Comparison of ENCODE assay signal across 15 cellular contexts in genomic region chr9:131607591-131607990, GRCh38.
DNase-seq lines count a peak whose midpoint lies in the region; ATAC-seq and TF ChIP-seq lines count a peak whose summit lies in the region.
"Had no signal": no experiment of that assay in that cellular context is flagged by ENCODE, and none has a peak within 500 bp of the region (broad histone marks: within the 10 kb centered on the region; RNA-seq: fewer than 3 reads in every experiment).

No MANE protein-coding gene starts in this region.

- no peaks in the 10 kb centered on the region for H3K9me3 ChIP-seq in HCT116 (ENCODE audit: control insufficient read depth in 1 of 2, insufficient read depth in 1 of 2, low read depth in 1 of 2, low read length in 2 of 2)
- H3K9me3 ChIP-seq in adipocyte (ENCODE audit: control insufficient read depth, low read length) = no peaks in the 10 kb centered on the region
- H3K9me3 ChIP-seq in iPS-20b (ENCODE audit: insufficient read depth, low read depth, low read length) = no peaks in the 10 kb centered on the region
- no peaks in the 10 kb centered on the region for H3K9me3 ChIP-seq in skeletal muscle tissue (ENCODE audit: control insufficient read depth in 3 of 3, low read length in 3 of 3)
- H3K9me3 ChIP-seq: esophagus squamous epithelium had no signal

- TF ChIP-seq RAD21 in HCT116 (IDR thresholded peaks at IDR 0.05; ENCODE audit: low read depth) = no peak

- TF ChIP-seq POLR2A in HCT116 (IDR thresholded peaks at IDR 0.05; ENCODE audit: borderline replicate concordance, extremely low read depth, insufficient read depth, insufficient read length) = no peak

- peak overlapping the region; percentile 77 for H3K4me2 ChIP-seq in HCT116 (ENCODE audit: low read length)

- POLR2A ChIA-PET in HCT116 (lab: Charles Lee) = no interaction called here

- RAD21 ChIA-PET in HCT116 (lab: Charles Lee; ENCODE audit: low non-redundant PET in 1 of 2, low total read pairs in 2 of 2, uncharacterized antibody in 2 of 2, unreplicated experiment in 2 of 2) = no interaction called here

- intact Hi-C loops in HCT116 (cut with micrococcal nuclease) = no loop called here

- DNase-seq in HCT116 (ENCODE audit: low read depth, low spot score) (no peak), adipocyte (ENCODE audit: low read depth) (no peak), RPMI8226 (no peak), AML-193 (lab: John Stamatoyannopoulos, UW) (no peak)
- no peak for DNase-seq in stimulated activated CD8-positive, alpha-beta memory T cell treated with anti-CD3 and anti-CD28 coated beads, Interleukin-4, amount 100 ng/mL, for 48 hours
- DNase-seq: CD4-positive, alpha-beta T cell; esophagus squamous epithelium; naive thymus-derived CD8-positive, alpha-beta T cell; NCI-H146; SIG-M5 had no signal

- H4K20me1 ChIP-seq in HCT116 (ENCODE audit: insufficient read depth) = no peaks in the 10 kb centered on the region

- CTCF ChIA-PET in HCT116 (lab: Charles Lee) = no interaction called here

- no peak overlapping the region for H3K27ac ChIP-seq in HCT116 (ENCODE audit: low read depth, low read length)
- H3K27ac ChIP-seq in iPS-20b (ENCODE audit: low read length) = peak overlapping the region; percentile 81
- peak overlapping the region; percentile 91 for H3K27ac ChIP-seq in skeletal muscle tissue (ENCODE audit: low read depth, low read length)

- H3K79me2 ChIP-seq in HCT116 (ENCODE audit: insufficient read depth, low read length) = no peaks in the 10 kb centered on the region

- BruUV-seq in HCT116 (replicated peaks; lab: Mats Ljungman, UMichigan) = no TSS peak

- no peaks in the 10 kb centered on the region; a peak in 2 of 4 replicates for H3K36me3 ChIP-seq in HCT116 (ENCODE audit: control insufficient read depth in 1 of 2, insufficient read depth in 2 of 2, low read length in 2 of 2)
- H3K36me3 ChIP-seq in adipocyte (ENCODE audit: control insufficient read depth, insufficient read depth, low read length, severe bottlenecking) = peaks cover 36% of the 10 kb centered on the region
- peaks cover 14% of the 10 kb centered on the region; the same call in 1 of the 2 replicates for H3K36me3 ChIP-seq in iPS-20b (ENCODE audit: insufficient read depth, low read depth, low read length)
- peaks cover 36 to 42% (median 36%) of the 10 kb centered on the region in 3 donors for H3K36me3 ChIP-seq in skeletal muscle tissue (ENCODE audit: control insufficient read depth in 3 of 3, insufficient read depth in 3 of 3, low read length in 3 of 3)

- H3K9me2 ChIP-seq in HCT116 (ENCODE audit: insufficient read depth) = no peaks in the 10 kb centered on the region

- H3K4me1 ChIP-seq in HCT116 (ENCODE audit: control insufficient read depth in 1 of 2, insufficient read depth in 2 of 2, low read length in 2 of 2) = peaks cover 22 to 23% of the 10 kb centered on the region in 2 experiments
- peaks cover 35% of the 10 kb centered on the region for H3K4me1 ChIP-seq in adipocyte (ENCODE audit: control insufficient read depth, insufficient read depth, low read length)
- H3K4me1 ChIP-seq in iPS-20b (ENCODE audit: insufficient read depth, low read length) = peaks cover 26% of the 10 kb centered on the region
- peaks cover 36 to 59% (median 46%) of the 10 kb centered on the region in 3 donors for H3K4me1 ChIP-seq in skeletal muscle tissue (ENCODE audit: control insufficient read depth in 3 of 3, insufficient read depth in 3 of 3, low read length in 3 of 3)

- no peaks in the 10 kb centered on the region for H3K27me3 ChIP-seq in HCT116 (ENCODE audit: insufficient read depth, low read length)
- H3K27me3 ChIP-seq in adipocyte (replicated peaks; ENCODE audit: control insufficient read depth, insufficient read depth, low read length) = no peaks in the 10 kb centered on the region
- no peaks in the 10 kb centered on the region for H3K27me3 ChIP-seq in iPS-20b (ENCODE audit: insufficient read depth, low read length)
- H3K27me3 ChIP-seq in skeletal muscle tissue (ENCODE audit: control insufficient read depth in 3 of 3, insufficient read depth in 3 of 3, low read length in 3 of 3) = no peaks in the 10 kb centered on the region
- H3K27me3 ChIP-seq: esophagus squamous epithelium had no signal

- H3K4me3 ChIP-seq in HCT116 (replicated peaks in 1 of 2; ENCODE audit: low read depth in 1 of 2, low read length in 2 of 2) = no peak overlapping the region
- H3K4me3 ChIP-seq in adipocyte (ENCODE audit: low read length) = no peak overlapping the region
- no peak overlapping the region for H3K4me3 ChIP-seq in iPS-20b (ENCODE audit: low read length)
- H3K4me3 ChIP-seq in skeletal muscle tissue (ENCODE audit: low read length in 3 of 3) = peak overlapping the region in 2 of 3 donors; percentile 51 to 63
- H3K4me3 ChIP-seq: K562 had no signal

- no peak overlapping the region for H2AFZ ChIP-seq in HCT116 (ENCODE audit: low read depth, low read length, poor library complexity, severe bottlenecking)

- ATAC-seq in HCT116 (no peak), GM21390 (IDR thresholded peaks at IDR 0.05; ENCODE audit: unreplicated experiment) (no peak)
- ATAC-seq: activated CD4-positive, CD25-positive, alpha-beta regulatory T cell treated with anti-CD3 and anti-CD28 coated beads, Interleukin-2, amount 50 U/mL, for 24 hours; K562; naive thymus-derived CD8-positive, alpha-beta T cell had no signal

- TF ChIP-seq CTCF in HCT116 (IDR thresholded peaks at IDR 0.05 in 2 of 3, conservative IDR thresholded peaks at IDR 0.05 in 1 of 3; ENCODE audit: borderline replicate concordance in 1 of 3, insufficient read depth in 1 of 3, low read depth in 2 of 3, low read length in 2 of 3) = 0 out of 6 replicates have a peak, but pooled peaks of 1 of the 3 experiments have one; percentile 3

- peak overlapping the region; percentile 51; the same call in 1 of the 2 replicates for H3K9ac ChIP-seq in HCT116 (ENCODE audit: low read length)
- H3K9ac ChIP-seq in adipocyte (ENCODE audit: low read length) = peak overlapping the region; percentile 76
- H3K9ac ChIP-seq in iPS-20b (ENCODE audit: low read depth, low read length) = peak overlapping the region; percentile 78; the same call in 1 of the 2 replicates
- H3K9ac ChIP-seq in skeletal muscle tissue (ENCODE audit: low read depth in 1 of 3, low read length in 3 of 3) = peak overlapping the region; percentile 71 to 87 (median 75)

TF ChIP-seq in HCT116, 20 proteins besides CTCF, POLR2A, EP300 and RAD21:
- TF ChIP-seq REST (IDR thresholded peaks at IDR 0.05; ENCODE audit: low read depth) = no peak
- TF ChIP-seq POLR2AphosphoS5 (IDR thresholded peaks at IDR 0.05; ENCODE audit: low read depth, low read length) = no peak
- no peak for TF ChIP-seq CBX3 (IDR thresholded peaks at IDR 0.05; ENCODE audit: low read depth)
- no peak for TF ChIP-seq ATF3 (IDR thresholded peaks at IDR 0.05)
- TF ChIP-seq JUND (IDR thresholded peaks at IDR 0.05) = no peak
- TF ChIP-seq SIN3A (IDR thresholded peaks at IDR 0.05; ENCODE audit: low read depth) = no peak
- no peak for TF ChIP-seq YY1 (IDR thresholded peaks at IDR 0.05; ENCODE audit: extremely low read depth, insufficient replicate concordance, low read depth, low read length)
- TF ChIP-seq EZH2 (IDR thresholded peaks at IDR 0.05) = no peak
- no peak for TF ChIP-seq SRF (IDR thresholded peaks at IDR 0.05; ENCODE audit: low read depth)
- TF ChIP-seq FOSL1 (IDR thresholded peaks at IDR 0.05; ENCODE audit: low read depth) = no peak
- no peak for TF ChIP-seq ELF1 (IDR thresholded peaks at IDR 0.05; ENCODE audit: borderline replicate concordance, low read depth)
- no peak for TF ChIP-seq TCF7L2 (IDR thresholded peaks at IDR 0.05; ENCODE audit: borderline replicate concordance, extremely low read depth, insufficient read depth, insufficient read length)
- TF ChIP-seq, protein P1, sequence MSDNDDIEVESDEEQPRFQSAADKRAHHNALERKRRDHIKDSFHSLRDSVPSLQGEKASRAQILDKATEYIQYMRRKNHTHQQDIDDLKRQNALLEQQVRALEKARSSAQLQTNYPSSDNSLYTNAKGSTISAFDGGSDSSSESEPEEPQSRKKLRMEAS (IDR thresholded peaks at IDR 0.05) = no peak
TF ChIP-seq in HCT116: peak in this region for 0.

Comparison
In these comparisons a context has a peak if more than half of its experiments do, and no peak if none do; other contexts are left out.
1. H3K4me3 ChIP-seq: peak in skeletal muscle tissue (2 of 3); none in HCT116 (0 of 2), adipocyte (single experiment) and iPS-20b (single experiment).
2. Peak in every context shown above with its lines, with median percentiles within 50 percentile points of each other: H3K9ac ChIP-seq.